In genomic region chr11:126062679-126063509, GRCh38 we compare ENCODE assay signal across 8 cellular contexts. TPM values are rescaled to one million over a fixed set of nuclear protein-coding genes. Genes with fewer than 3 reads are reported as not detected.
DNase-seq lines count a peak whose midpoint lies in the region; ATAC-seq and TF ChIP-seq lines count a peak whose summit lies in the region.

Gene CDON (minus strand): TSS chr11:126062866. CDS start chr11:126023476, 39,390 bp downstream.

- H2AFZ ChIP-seq in HCT116 (ENCODE audit: low read depth, low read length, poor library complexity, severe bottlenecking) (peak within 1 kb of the TSS; percentile 87), MM.1S (ENCODE audit: low read length) (peak within 1 kb of the TSS; percentile 96)

- H3K4me3 Mint-ChIP-seq in neural crest cell: peak within 1 kb of the TSS; percentile 92
- H3K4me3 Mint-ChIP-seq in stimulated activated naive CD8-positive, alpha-beta T cell treated with anti-CD3 and anti-CD28 coated beads, Interleukin-15, amount 100 ng/mL, for 72 hours: peak within 1 kb of the TSS; percentile 82 to 84

- H3K27ac Mint-ChIP-seq in neural crest cell (ENCODE audit: unreplicated experiment): peak within 1 kb of the TSS; percentile 100
- H3K27ac Mint-ChIP-seq in stimulated activated naive CD8-positive, alpha-beta T cell treated with anti-CD3 and anti-CD28 coated beads, Interleukin-15, amount 100 ng/mL, for 72 hours: peak within 1 kb of the TSS; percentile 100

- no peaks in the 10 kb centered on the region for H3K9me2 ChIP-seq in HCT116 (ENCODE audit: insufficient read depth)
- no peaks in the 10 kb centered on the region for H3K9me2 ChIP-seq in MM.1S (replicated peaks; ENCODE audit: insufficient read depth, low read length)

- H3K9ac ChIP-seq in HCT116 (ENCODE audit: low read length) (peak within 1 kb of the TSS; percentile 55), MM.1S (ENCODE audit: low read length) (peak within 1 kb of the TSS; percentile 92)

- RAD21 ChIA-PET in HCT116 (lab: Charles Lee; ENCODE audit: low non-redundant PET in 1 of 2, low total read pairs in 2 of 2, uncharacterized antibody in 2 of 2, unreplicated experiment in 2 of 2): no interaction called here

- DNase-seq in ELR (ENCODE audit: low read depth) (peak; percentile 92), HCT116 (ENCODE audit: low read depth, low spot score) (peak; percentile 87), MM.1S (peak; percentile 97), SHP77 (lab: John Stamatoyannopoulos, UW) (peak; percentile 78 to 88), activated gamma-delta T cell (lab: John Stamatoyannopoulos, UW) (peak; percentile 69), fibroblast of villous mesenchyme (ENCODE audit: low read depth) (peak; percentile 91), neural crest cell (ENCODE audit: low read depth, low spot score) (peak; percentile 90)
- DNase-seq in stimulated activated naive CD8-positive, alpha-beta T cell treated with anti-CD3 and anti-CD28 coated beads, Interleukin-15, amount 100 ng/mL, for 72 hours: peak; percentile 91 to 95

- H3K4me2 ChIP-seq in HCT116 (ENCODE audit: low read length) (peak within 1 kb of the TSS; percentile 74), MM.1S (ENCODE audit: low read depth, low read length) (peak within 1 kb of the TSS; percentile 84)

- H3K36me3 Mint-ChIP-seq in neural crest cell (ENCODE audit: low read depth): no peaks in the 10 kb centered on the region

- H3K4me1 Mint-ChIP-seq in neural crest cell: peaks cover 34% of the 10 kb centered on the region
- H3K4me1 Mint-ChIP-seq in stimulated activated naive CD8-positive, alpha-beta T cell treated with anti-CD3 and anti-CD28 coated beads, Interleukin-15, amount 100 ng/mL, for 72 hours: peaks cover 9% of the 10 kb centered on the region

- no peak for TF ChIP-seq POLR2A in HCT116 (IDR thresholded peaks at IDR 0.05; ENCODE audit: borderline replicate concordance, extremely low read depth, insufficient read depth, insufficient read length)

- H3K27me3 ChIP-seq in HCT116 (ENCODE audit: insufficient read depth, low read length): peaks cover 5% of the 10 kb centered on the region; the same call in 1 of the 2 replicates
- H3K27me3 ChIP-seq in MM.1S (replicated peaks; ENCODE audit: insufficient read depth, low read length): no peaks in the 10 kb centered on the region

- TF ChIP-seq RAD21 in HCT116 (IDR thresholded peaks at IDR 0.05; ENCODE audit: low read depth): no peak

- H3K4me3 ChIP-seq in HCT116 (replicated peaks in 1 of 2; ENCODE audit: low read depth in 1 of 2, low read length in 2 of 2): peak within 1 kb of the TSS; percentile 46 to 57
- H3K4me3 ChIP-seq in MM.1S (ENCODE audit: low read length): peak within 1 kb of the TSS; percentile 78
- peak within 1 kb of the TSS; percentile 66 for H3K4me3 ChIP-seq in fibroblast of villous mesenchyme (ENCODE audit: low read depth, low read length)

- peak; percentile 97 for ATAC-seq in HCT116
- ATAC-seq in stimulated activated naive CD8-positive, alpha-beta T cell treated with anti-CD3 and anti-CD28 coated beads, Interleukin-15, amount 100 ng/mL, for 72 hours: peak; percentile 97

- H3K27ac ChIP-seq in HCT116 (ENCODE audit: low read depth, low read length) (peak within 1 kb of the TSS; percentile 79), MM.1S (ENCODE audit: low read length) (peak within 1 kb of the TSS; percentile 74)

- no peaks in the 10 kb centered on the region for H3K9me3 ChIP-seq in HCT116 (ENCODE audit: control insufficient read depth in 1 of 2, insufficient read depth in 1 of 2, low read depth in 1 of 2, low read length in 2 of 2)
- H3K9me3 ChIP-seq in MM.1S (replicated peaks; ENCODE audit: insufficient read depth, low read length): no peaks in the 10 kb centered on the region

- POLR2A ChIA-PET in HCT116 (lab: Charles Lee): no interaction called here

- H3K4me1 ChIP-seq in HCT116 (ENCODE audit: control insufficient read depth in 1 of 2, insufficient read depth in 2 of 2, low read length in 2 of 2) (peaks cover 11 to 16% of the 10 kb centered on the region in 2 experiments), MM.1S (ENCODE audit: low read length) (peaks cover 8% of the 10 kb centered on the region; the same call in 1 of the 2 replicates)

- H3K36me3 ChIP-seq in HCT116 (ENCODE audit: control insufficient read depth in 1 of 2, insufficient read depth in 2 of 2, low read length in 2 of 2) (no peaks in the 10 kb centered on the region), MM.1S (replicated peaks; ENCODE audit: insufficient read depth, low read length) (no peaks in the 10 kb centered on the region)

- CTCF ChIA-PET in HCT116 (lab: Charles Lee): no interaction called here

- peaks cover 2% of the 10 kb centered on the region for H3K9me3 Mint-ChIP-seq in neural crest cell
- no peaks in the 10 kb centered on the region for H3K9me3 Mint-ChIP-seq in stimulated activated naive CD8-positive, alpha-beta T cell treated with anti-CD3 and anti-CD28 coated beads, Interleukin-15, amount 100 ng/mL, for 72 hours

- BruUV-seq in HCT116 (replicated peaks; lab: Mats Ljungman, UMichigan): no TSS peak

- no peak for TF ChIP-seq CTCF in HCT116 (IDR thresholded peaks at IDR 0.05 in 2 of 3, conservative IDR thresholded peaks at IDR 0.05 in 1 of 3; ENCODE audit: borderline replicate concordance in 1 of 3, insufficient read depth in 1 of 3, low read depth in 2 of 3, low read length in 2 of 3)
- no peak for TF ChIP-seq CTCF in MM.1S (IDR thresholded peaks at IDR 0.05; ENCODE audit: low read length)
- TF ChIP-seq CTCF in fibroblast of villous mesenchyme (IDR thresholded peaks at IDR 0.05; ENCODE audit: insufficient read depth, low read depth, low read length): no peak
- TF ChIP-seq CTCF in neural crest cell (conservative IDR thresholded peaks at IDR 0.05): no peak

- H3F3A ChIP-seq in MM.1S (ENCODE audit: insufficient read depth, low read length): no peaks in the 10 kb centered on the region

- H3K79me2 ChIP-seq in HCT116 (ENCODE audit: insufficient read depth, low read length): no peaks in the 10 kb centered on the region
- H3K79me2 ChIP-seq in MM.1S (ENCODE audit: low read length): peaks cover 7% of the 10 kb centered on the region; the same call in 1 of the 2 replicates

- intact Hi-C loops in HCT116 (cut with micrococcal nuclease): loop anchor here (2.0 to 5.0 kb wide), 2 partner anchors 121 to 132 kb away; no protein-coding TSS in a partner anchor

- H3K27me3 Mint-ChIP-seq in neural crest cell (ENCODE audit: low read depth): peaks cover 43% of the 10 kb centered on the region
- H3K27me3 Mint-ChIP-seq in stimulated activated naive CD8-positive, alpha-beta T cell treated with anti-CD3 and anti-CD28 coated beads, Interleukin-15, amount 100 ng/mL, for 72 hours: peaks cover 24% of the 10 kb centered on the region

- H4K20me1 ChIP-seq in HCT116 (ENCODE audit: insufficient read depth): no peaks in the 10 kb centered on the region
- H4K20me1 ChIP-seq in MM.1S (ENCODE audit: insufficient read depth, low read length): no peaks in the 10 kb centered on the region

TF ChIP-seq in HCT116, 20 proteins besides CTCF, POLR2A, EP300 and RAD21:
- TF ChIP-seq MAX (IDR thresholded peaks at IDR 0.05): peak; percentile 81
- TF ChIP-seq POLR2AphosphoS5 (IDR thresholded peaks at IDR 0.05; ENCODE audit: low read depth, low read length): peak; percentile 69
- TF ChIP-seq TCF7L2 (IDR thresholded peaks at IDR 0.05; ENCODE audit: borderline replicate concordance, extremely low read depth, insufficient read depth, insufficient read length): peak; percentile 45
- TF ChIP-seq EZH2 (IDR thresholded peaks at IDR 0.05): no peak
- peak; percentile 96 for TF ChIP-seq SP1 (IDR thresholded peaks at IDR 0.05; ENCODE audit: low read depth)
- no peak; the same call in 1 of the 2 replicates for TF ChIP-seq SRF (IDR thresholded peaks at IDR 0.05; ENCODE audit: low read depth)
- TF ChIP-seq JUND (IDR thresholded peaks at IDR 0.05): peak; percentile 87

RNA-seq across cellular contexts. Expression of gene CDON, which starts in this region (rescaled TPM):
- total RNA-seq in HCT116 (2021; ENCODE audit: unreplicated experiment) (16.9 TPM), fibroblast of villous mesenchyme (2.3 and 2.6 TPM in 2 replicates), neural crest cell (21.3 and 22.1 TPM in 2 replicates)
- 4.9 and 6.5 TPM in 2 replicates for polyA plus RNA-seq in HCT116 (2012)

Comparison
In these comparisons a context has a peak if more than half of its experiments do, and no peak if none do; other contexts are left out.
1. Peak in every context shown above with its lines: DNase-seq, ATAC-seq, H3K4me3 ChIP-seq and H3K27ac ChIP-seq.